In genomic region chr5:163447191-163447590, GRCh38 we compare ENCODE assay signal across 1 cellular context.
TF ChIP-seq lines count a peak whose summit lies in the region.

No MANE protein-coding gene starts in this region.

TF ChIP-seq in HCT116, 20 proteins besides CTCF, POLR2A, EP300 and RAD21:
- TF ChIP-seq REST (IDR thresholded peaks at IDR 0.05; ENCODE audit: low read depth) (no peak), POLR2AphosphoS5 (IDR thresholded peaks at IDR 0.05; ENCODE audit: low read depth, low read length) (0 out of 2 replicates have a peak, but pooled peaks have one; percentile 26), MAX (IDR thresholded peaks at IDR 0.05) (no peak)
